Comparison of ENCODE assay signal across 8 cellular contexts in genomic region chr13:76887070-76887563, GRCh38. TPM values are rescaled to one million over a fixed set of nuclear protein-coding genes. Genes with fewer than 3 reads are reported as not detected.
DNase-seq lines count a peak whose midpoint lies in the region; ATAC-seq, FAIRE-seq and TF ChIP-seq lines count a peak whose summit lies in the region.

No MANE protein-coding gene starts in this region.

- intact Hi-C loops in OCI-LY7 (cut with micrococcal nuclease; ENCODE audit: unreplicated experiment), result loop anchor here (5.0 kb wide), 1 partner anchor 810 kb away; the partner anchor contains the start of gene SLAIN1
- intact Hi-C loops in endothelial cell of umbilical vein (cut with micrococcal nuclease), result loop anchor here (5.0 kb wide), 2 partner anchors 415 to 1010 kb away; no protein-coding TSS in a partner anchor
- intact Hi-C loops in natural killer cell (cut with micrococcal nuclease), result loop anchor here (2.0 kb wide), 1 partner anchor 104 kb away; no protein-coding TSS in a partner anchor

- TF ChIP-seq CTCF in OCI-LY7 (conservative IDR thresholded peaks at IDR 0.05; ENCODE audit: low read length) (no peak), endothelial cell of umbilical vein (IDR thresholded peaks at IDR 0.05; ENCODE audit: extremely low read depth in 1 of 2, insufficient read depth in 1 of 2, low read depth in 1 of 2, low read length in 2 of 2) (no peak), natural killer cell (IDR thresholded peaks at IDR 0.05) (no peak)

- BruUV-seq in OCI-LY7 (replicated peaks; lab: Mats Ljungman, UMichigan), result no TSS peak
- BruUV-seq in endothelial cell of umbilical vein (replicated peaks; lab: Mats Ljungman, UMichigan), result no TSS peak

- H3K36me3 ChIP-seq in BLaER1 treated with 17β-estradiol and CSF1 and Interleukin-3, amounts not matched to agents 10 nM and 100 nM, result peaks cover 0 to 29% (median 19%) of the 10 kb centered on the region in 11 experiments; a peak in 15 of 22 replicates
- H3K36me3 ChIP-seq in OCI-LY7 (ENCODE audit: insufficient read depth, low read length) (no peaks in the 10 kb centered on the region), endothelial cell of umbilical vein (ENCODE audit: control insufficient read depth in 2 of 2, extremely low read depth in 1 of 2, insufficient read depth in 2 of 2, low read length in 2 of 2) (no peaks in the 10 kb centered on the region)

- peaks cover 0 to 20% (median under 1%) of the 10 kb centered on the region in 11 experiments; a peak in 7 of 22 replicates for H3K9me3 ChIP-seq in BLaER1 treated with 17β-estradiol and CSF1 and Interleukin-3, amounts not matched to agents 10 nM and 100 nM (replicated peaks in 1 of 11)
- H3K9me3 ChIP-seq in OCI-LY7 (ENCODE audit: low read length) (no peaks in the 10 kb centered on the region), endothelial cell of umbilical vein (replicated peaks; ENCODE audit: control insufficient read depth, insufficient read depth, low read length) (no peaks in the 10 kb centered on the region)

- H3K9me3 Mint-ChIP-seq in natural killer cell, result no peaks in the 10 kb centered on the region

- TF ChIP-seq POLR2A in endothelial cell of umbilical vein (IDR thresholded peaks at IDR 0.05; ENCODE audit: low read depth, low read length), result no peak

- peaks cover 52 to 63% of the 10 kb centered on the region in 2 donors for H3K27me3 Mint-ChIP-seq in natural killer cell (ENCODE audit: low read depth in 2 of 2)

- H3K4me2 ChIP-seq in BLaER1 treated with 17β-estradiol and CSF1 and Interleukin-3, amounts not matched to agents 10 nM and 100 nM, result peak overlapping the region; percentile 57 to 94 (median 82)
- H3K4me2 ChIP-seq in OCI-LY7 (ENCODE audit: low read length) (peak overlapping the region; percentile 80), endothelial cell of umbilical vein (ENCODE audit: insufficient read depth, low read length) (peak overlapping the region; percentile 29)

- peaks cover 0 to 23% (median 19%) of the 10 kb centered on the region in 11 experiments; a peak in 13 of 22 replicates for H4K20me1 ChIP-seq in BLaER1 treated with 17β-estradiol and CSF1 and Interleukin-3, amounts not matched to agents 10 nM and 100 nM
- no peaks in the 10 kb centered on the region for H4K20me1 ChIP-seq in OCI-LY7 (ENCODE audit: insufficient read depth, low read length)
- no peaks in the 10 kb centered on the region for H4K20me1 ChIP-seq in endothelial cell of umbilical vein (replicated peaks; ENCODE audit: control insufficient read depth, extremely low read depth, insufficient read depth, low read length)

- DNase-seq in OCI-LY7 (ENCODE audit: low spot score), result no peak
- DNase-seq in endothelial cell of umbilical vein (ENCODE audit: low read depth, low spot score), result no peak
- DNase-seq in natural killer cell, result no peak
- no peak for DNase-seq in UCSD-AML1 (lab: John Stamatoyannopoulos, UW; ENCODE audit: unreplicated experiment)
- DNase-seq in SIG-M5 treated with dmso at 0.1 percent for 504 hours (lab: John Stamatoyannopoulos, UW; ENCODE audit: unreplicated experiment), result no peak

- FAIRE-seq in endothelial cell of umbilical vein (lab: Jason Lieb, UNC), result no peak

- H3K4me3 Mint-ChIP-seq in natural killer cell, result peak overlapping the region; percentile 88

- POLR2A ChIA-PET in OCI-LY7 (lab: Charles Lee) (no interaction called here), endothelial cell of umbilical vein (lab: Charles Lee) (interaction anchor here (0.6 to 2.6 kb wide), 12 partner anchors 17 to 1531 kb away, joined by 3 to 8 read pairs (median 4); no protein-coding TSS in a partner anchor)

- peak overlapping the region; percentile 74 to 99 (median 94) for H3K4me3 ChIP-seq in BLaER1 treated with 17β-estradiol and CSF1 and Interleukin-3, amounts not matched to agents 10 nM and 100 nM
- H3K4me3 ChIP-seq in OCI-LY7 (ENCODE audit: low read depth, low read length, poor library complexity, severe bottlenecking), result no peak overlapping the region
- H3K4me3 ChIP-seq in endothelial cell of umbilical vein (replicated peaks in 1 of 3; ENCODE audit: insufficient read depth in 1 of 3, low read depth in 1 of 3, low read length in 3 of 3), result peak overlapping the region in 2 of 3 experiments; percentile 18 to 98

- H3K9me2 ChIP-seq in OCI-LY7 (ENCODE audit: insufficient read depth, low read length), result no peaks in the 10 kb centered on the region

- peak overlapping the region in 1 of 2 donors; percentile 21 for H3K27ac Mint-ChIP-seq in natural killer cell

- ATAC-seq in natural killer cell (no peak), HG02623 (IDR thresholded peaks at IDR 0.05; ENCODE audit: unreplicated experiment) (no peak), HG03039 (IDR thresholded peaks at IDR 0.05; ENCODE audit: unreplicated experiment) (no peak)

- dilution Hi-C loops in endothelial cell of umbilical vein (cut with MboI; ENCODE audit: extremely low pct_ligation_motif_present, low sequenced_read_pairs), result no loop called here

- no peak overlapping the region for H2AFZ ChIP-seq in OCI-LY7 (ENCODE audit: low read length)
- peak overlapping the region; percentile 14 for H2AFZ ChIP-seq in endothelial cell of umbilical vein (ENCODE audit: low read depth, low read length)

- peaks cover 10 to 38% (median 30%) of the 10 kb centered on the region in 10 experiments for H3K4me1 ChIP-seq in BLaER1 treated with 17β-estradiol and CSF1 and Interleukin-3, amounts not matched to agents 10 nM and 100 nM
- no peaks in the 10 kb centered on the region for H3K4me1 ChIP-seq in OCI-LY7 (ENCODE audit: insufficient read depth, low read length, poor library complexity, severe bottlenecking)
- peaks cover 15% of the 10 kb centered on the region for H3K4me1 ChIP-seq in endothelial cell of umbilical vein (ENCODE audit: control insufficient read depth, extremely low read depth, insufficient read depth, low read length)

- CTCF ChIA-PET in OCI-LY7 (lab: Charles Lee; ENCODE audit: unreplicated experiment) (interaction anchor here (0.6 to 1.0 kb wide), 2 partner anchors 17 to 45 kb away, joined by 3 to 4 read pairs; no protein-coding TSS in a partner anchor), endothelial cell of umbilical vein (lab: Charles Lee) (interaction anchor here (0.8 to 6.3 kb wide), 8 partner anchors 17 to 1011 kb away, joined by 3 to 156 read pairs (median 5); no protein-coding TSS in a partner anchor)

- H3K9me1 ChIP-seq in endothelial cell of umbilical vein (replicated peaks; ENCODE audit: control insufficient read depth, extremely low read depth, insufficient read depth, low read length), result no peaks in the 10 kb centered on the region

- H3K79me2 ChIP-seq in OCI-LY7 (ENCODE audit: insufficient read depth, low read depth, low read length) (no peaks in the 10 kb centered on the region), endothelial cell of umbilical vein (ENCODE audit: control insufficient read depth, insufficient read depth, low read length) (peaks cover 33% of the 10 kb centered on the region)

- H3K27me3 ChIP-seq in BLaER1 treated with 17β-estradiol and CSF1 and Interleukin-3, amounts not matched to agents 10 nM and 100 nM, result no peaks in the 10 kb centered on the region
- H3K27me3 ChIP-seq in endothelial cell of umbilical vein (ENCODE audit: control insufficient read depth in 2 of 2, insufficient read depth in 2 of 2, low read length in 2 of 2), result no peaks in the 10 kb centered on the region

- peaks cover 9 to 19% of the 10 kb centered on the region in 2 donors for H3K4me1 Mint-ChIP-seq in natural killer cell

- peak overlapping the region; percentile 68 to 98 (median 96); a peak in 20 of 22 replicates for H3K27ac ChIP-seq in BLaER1 treated with 17β-estradiol and CSF1 and Interleukin-3, amounts not matched to agents 10 nM and 100 nM
- H3K27ac ChIP-seq in OCI-LY7 (ENCODE audit: low read depth, low read length, poor library complexity, severe bottlenecking), result no peak overlapping the region
- no peak overlapping the region for H3K27ac ChIP-seq in endothelial cell of umbilical vein (ENCODE audit: insufficient read depth, low read depth, low read length)

- H3K36me3 Mint-ChIP-seq in natural killer cell, result no peaks in the 10 kb centered on the region

- H3K9ac ChIP-seq in BLaER1 treated with 17β-estradiol and CSF1 and Interleukin-3, amounts not matched to agents 10 nM and 100 nM, result peak overlapping the region; percentile 71 to 99 (median 94); a peak in 21 of 22 replicates
- H3K9ac ChIP-seq in endothelial cell of umbilical vein (replicated peaks; ENCODE audit: extremely low read depth, insufficient read depth, low read length), result peak overlapping the region; percentile 10

TF ChIP-seq in endothelial cell of umbilical vein, 7 proteins besides CTCF, POLR2A, EP300 and RAD21:
- no peak for TF ChIP-seq JUN (IDR thresholded peaks at IDR 0.05; ENCODE audit: borderline replicate concordance, insufficient read depth, insufficient read length, low read depth)
- no peak for TF ChIP-seq MAX (IDR thresholded peaks at IDR 0.05; ENCODE audit: insufficient read depth, insufficient read length)
- TF ChIP-seq EZH2 (IDR thresholded peaks at IDR 0.05; ENCODE audit: borderline replicate concordance, low read depth, low read length, severe bottlenecking), result no peak
- TF ChIP-seq POLR2AphosphoS5 (IDR thresholded peaks at IDR 0.05; ENCODE audit: insufficient read depth, low read depth, low read length), result no peak
- no peak for TF ChIP-seq MYC (IDR thresholded peaks at IDR 0.05; ENCODE audit: low read depth, low read length)
- no peak for TF ChIP-seq FOS (IDR thresholded peaks at IDR 0.05; ENCODE audit: borderline replicate concordance, insufficient read depth, low read length)
- TF ChIP-seq GATA2 (IDR thresholded peaks at IDR 0.05; ENCODE audit: insufficient read depth, insufficient read length, low read depth, low read length), result no peak

RNA-seq across cellular contexts. Expression of gene KCTD12, which starts 0.9 kb away (rescaled TPM):
- total RNA-seq in OCI-LY7 (2014; rRNA removed; shearing (Covaris generic)), result not detected in 2 replicates
- total RNA-seq in OCI-LY7 (2022), result 0.08 and 0.13 TPM in 2 replicates
- 90.8 and 116 TPM in 2 replicates for total RNA-seq in endothelial cell of umbilical vein
- 86.0 and 95.9 TPM in 2 replicates for polyA plus RNA-seq in endothelial cell of umbilical vein
- polyA plus RNA-seq in endothelial cell of umbilical vein (2011; cell fraction: cytosol; rRNA removed), result 58.5 and 63.3 TPM in 2 replicates
- 60.6 and 85.1 TPM in 2 replicates for polyA plus RNA-seq in endothelial cell of umbilical vein (2011; cell fraction: nucleus; rRNA removed)
- 116 and 132 TPM in 2 replicates for polyA plus RNA-seq in endothelial cell of umbilical vein (2012)
- polyA minus RNA-seq in endothelial cell of umbilical vein, result 125 and 139 TPM in 2 replicates
- not detected for polyA minus RNA-seq in endothelial cell of umbilical vein (2011; cell fraction: cytosol; rRNA and poly(A)+ RNA removed)
- polyA minus RNA-seq in endothelial cell of umbilical vein (2011; cell fraction: nucleus; rRNA and poly(A)+ RNA removed), result 93.3 and 102 TPM in 2 replicates
- 1 to 10 TPM; 2.4 to 6.0 (median 4.8) TPM for total RNA-seq in natural killer cell

Comparison
In these comparisons a context has a peak if more than half of its experiments do, and no peak if none do; other contexts are left out.
1. H3K27ac ChIP-seq: peak in BLaER1 treated with 17β-estradiol and CSF1 and Interleukin-3, amounts not matched to agents 10 nM and 100 nM (11 of 11); none in OCI-LY7 (single experiment) and endothelial cell of umbilical vein (single experiment).
2. H3K4me2 ChIP-seq: peak in every context shown above with its lines; median percentile 82 in BLaER1 treated with 17β-estradiol and CSF1 and Interleukin-3, amounts not matched to agents 10 nM and 100 nM; 80 in OCI-LY7; 29 in endothelial cell of umbilical vein.
3. RNA of gene KCTD12, which starts 0.9 kb away (total RNA-seq): 90.8 to 116 TPM in endothelial cell of umbilical vein; 2.4 to 6.0 TPM in natural killer cell and 0.08 to 0.13 TPM in OCI-LY7; every median in the first group is over 10 times any median in the second.